Comparison of ENCODE assay signal across 8 cellular contexts in genomic region chr6:31621991-31622390, GRCh38. TPM values are rescaled to one million over a fixed set of nuclear protein-coding genes. Genes with fewer than 3 reads are reported as not detected.
DNase-seq lines count a peak whose midpoint lies in the region; ATAC-seq and TF ChIP-seq lines count a peak whose summit lies in the region.

No MANE protein-coding gene starts in this region.

- TF ChIP-seq CTCF in HL-60 (IDR thresholded peaks at IDR 0.05; ENCODE audit: insufficient read depth, low read length) (no peak), MCF 10A (IDR thresholded peaks at IDR 0.05; ENCODE audit: unreplicated experiment) (no peak), omental fat pad (IDR thresholded peaks at IDR 0.05) (no peak)

- H3K4me3 ChIP-seq in HL-60 (replicated peaks; ENCODE audit: insufficient read depth, low read length) (peak overlapping the region; percentile 83), mucosa of stomach (ENCODE audit: low read length) (peak overlapping the region; percentile 82)

- peak overlapping the region; percentile 76 for H3K4me3 Mint-ChIP-seq in MCF 10A (ENCODE audit: unreplicated experiment)

- POLR2A ChIA-PET in MCF 10A (lab: Yijun Ruan, JAX) = interaction anchor here (0.6 to 8.0 kb wide), 19 partner anchors 11 to 1788 kb away, joined by 3 to 117 read pairs (median 5); partner anchors contain the start of genes ABHD16A, BAG6, C6orf47 and CSNK2B

- peaks cover 17% of the 10 kb centered on the region for H3K4me1 Mint-ChIP-seq in MCF 10A (ENCODE audit: insufficient read depth, unreplicated experiment)

- DNase-seq in AG08395 (ENCODE audit: low spot score) = peak; percentile 18
- DNase-seq in HL-60 (ENCODE audit: low read depth in 1 of 2, low spot score in 1 of 2) = no peak
- no peak for DNase-seq in MCF 10A (ENCODE audit: unreplicated experiment)
- DNase-seq in omental fat pad (ENCODE audit: low spot score) = no peak
- DNase-seq in NCI-H510A treated with DMSO at 0.1 percent for 48 hours (lab: John Stamatoyannopoulos, UW) = no peak
- no peak for DNase-seq in T-helper 9 cell
- DNase-seq in Kasumi-1 (lab: John Stamatoyannopoulos, UW) = no peak

- BruUV-seq in MCF 10A (replicated peaks; lab: Mats Ljungman, UMichigan) = no TSS peak

- peak overlapping the region; percentile 98 for H3K9ac ChIP-seq in mucosa of stomach (ENCODE audit: low read length)

- peaks cover 19% of the 10 kb centered on the region for H3K4me1 ChIP-seq in mucosa of stomach (ENCODE audit: control insufficient read depth, insufficient read depth, low read length)

- H3K36me3 ChIP-seq in mucosa of stomach (ENCODE audit: control insufficient read depth, insufficient read depth, low read length) = peaks cover 13% of the 10 kb centered on the region

- H3K27me3 Mint-ChIP-seq in MCF 10A (ENCODE audit: insufficient read depth, unreplicated experiment) = no peaks in the 10 kb centered on the region

- peak overlapping the region; percentile 89 for H3K27ac Mint-ChIP-seq in MCF 10A (ENCODE audit: low read depth, unreplicated experiment)

- intact Hi-C loops in MCF 10A (cut with micrococcal nuclease) = loop anchor here (5.0 kb wide), 1 partner anchor 40 kb away; the partner anchor contains the start of genes C6orf47 and GPANK1

- H3K27me3 ChIP-seq in HL-60 (ENCODE audit: insufficient read depth, poor library complexity, severe bottlenecking) (no peaks in the 10 kb centered on the region), mucosa of stomach (ENCODE audit: control insufficient read depth, insufficient read depth, low read length) (no peaks in the 10 kb centered on the region)

- no peaks in the 10 kb centered on the region for H3K9me3 ChIP-seq in mucosa of stomach (ENCODE audit: control insufficient read depth, low read length)

- H3K36me3 Mint-ChIP-seq in MCF 10A (ENCODE audit: insufficient read depth, unreplicated experiment) = peaks cover 57% of the 10 kb centered on the region

- no peaks in the 10 kb centered on the region for H3K9me3 Mint-ChIP-seq in MCF 10A (ENCODE audit: unreplicated experiment)

- CTCF ChIA-PET in MCF 10A (lab: Yijun Ruan, JAX) = interaction anchor here (0.5 to 1.6 kb wide), 4 partner anchors 24 to 679 kb away, joined by 3 to 5 read pairs (median 4); no protein-coding TSS in a partner anchor

- peak overlapping the region; percentile 97 for H3K27ac ChIP-seq in HL-60 (replicated peaks)

- ATAC-seq in omental fat pad (ENCODE audit: low FRiP score) = no peak

RNA-seq across cellular contexts. Expression of gene PRRC2A, which starts 1.5 kb away (rescaled TPM):
- total RNA-seq in MCF 10A (2022) (247 and 266 TPM in 2 replicates), omental fat pad (100 to 1,000 TPM in 1 of 4 donors, 10 to 100 TPM in 3; 44.8 to 111 (median 65.4) TPM)

RNA-seq across cellular contexts. Expression of gene AIF1, which starts 7.0 kb away (rescaled TPM):
- not detected in 2 replicates for total RNA-seq in MCF 10A (2022)
- 10 to 100 TPM; 57.3 to 95.1 (median 81.8) TPM for total RNA-seq in omental fat pad

RNA-seq across cellular contexts. Expression of gene NCR3, which starts 29.2 kb away (rescaled TPM):
- not detected in 2 replicates for total RNA-seq in MCF 10A (2022)
- total RNA-seq in omental fat pad = not detected

RNA-seq across cellular contexts. Expression of gene BAG6, which starts 30.5 kb away (rescaled TPM):
- total RNA-seq in MCF 10A (2022) = 290 and 291 TPM in 2 replicates
- 100 to 1,000 TPM; 137 to 231 (median 157) TPM for total RNA-seq in omental fat pad

RNA-seq across cellular contexts. Expression of gene APOM, which starts 33.7 kb away (rescaled TPM):
- total RNA-seq in MCF 10A (2022) = 5.0 and 5.2 TPM in 2 replicates
- 1 to 10 TPM; 2.4 to 5.0 (median 3.6) TPM for total RNA-seq in omental fat pad

Comparison
In these comparisons a context has a peak if more than half of its experiments do, and no peak if none do; other contexts are left out.
1. RNA of gene AIF1, which starts 7.0 kb away (total RNA-seq): 57.3 to 95.1 TPM in omental fat pad; not detected in MCF 10A; every median in the first group is over 10 times any median in the second.